ENCODE assay signal across 27 cellular contexts in genomic region chr16:17147942-17148341, GRCh38.
"Had no signal": no experiment of that assay in that cellular context is flagged by ENCODE, and none has a peak within 500 bp of the region (broad histone marks: within the 10 kb centered on the region; RNA-seq: fewer than 3 reads in every experiment).

No MANE protein-coding gene starts in this region.

- H3K9me3 ChIP-seq: adrenal gland, body of pancreas had no signal

- H3K36me3 ChIP-seq: adrenal gland had no signal

- H3K9me3 Mint-ChIP-seq: activated CD4-positive, alpha-beta memory T cell treated with anti-CD3 and anti-CD28 coated beads, Interleukin-2, amount 10 ng/mL, durations not matched to agents 7 days and 5 days; activated CD4-positive, alpha-beta T cell treated with anti-CD3 and anti-CD28 coated beads, Interleukin-2, amount 10 ng/mL, durations not matched to agents 7 days and 5 days; activated naive CD4-positive, alpha-beta T cell treated with anti-CD3 and anti-CD28 coated beads for 36 hours; activated naive CD4-positive, alpha-beta T cell treated with anti-CD3 and anti-CD28 coated beads, Interleukin-2, amount 50 U/mL, for 24 hours; activated naive CD8-positive, alpha-beta T cell treated with anti-CD3 and anti-CD28 coated beads for 36 hours; activated naive CD8-positive, alpha-beta T cell treated with anti-CD3 and anti-CD28 coated beads, Interleukin-2, amount 50 U/mL, for 24 hours; activated T-cell treated with anti-CD3 and anti-CD28 coated beads, Interleukin-2, amount 50 U/mL, for 4 hours; activated T-helper 1 cell treated with anti-CD3 and anti-CD28 coated beads, Interleukin-12 subunit alpha, Interleukin-12 subunit beta, Interleukin-2, Interleukin-4 antibody, amounts not matched to agents 30 ng/mL and 10 ng/mL and 1 ng/mL, durations not matched to agents 14 hours and 24 hours and 36 hours; activated T-helper 2 cell treated with anti-CD3 and anti-CD28 coated beads, Interferon-gamma antibody, Interleukin-2, Interleukin-4, amounts not matched to agents 10 μg/mL and 5 μg/mL and 100 μg/mL, durations not matched to agents 14 hours and 24 hours and 36 hours; effector memory CD8-positive, alpha-beta T cell; WTC11 had no signal

- DNase-seq: activated CD4-positive, alpha-beta memory T cell treated with anti-CD3 and anti-CD28 coated beads, Interleukin-2, amount 10 ng/mL, durations not matched to agents 7 days and 5 days; activated CD4-positive, alpha-beta T cell treated with anti-CD3 and anti-CD28 coated beads for 1 hour; activated CD4-positive, alpha-beta T cell treated with anti-CD3 and anti-CD28 coated beads for 4 hours; activated CD4-positive, alpha-beta T cell treated with anti-CD3 and anti-CD28 coated beads, Interleukin-2, amount 10 ng/mL, durations not matched to agents 7 days and 5 days; activated CD4-positive, alpha-beta T cell treated with anti-CD3 and anti-CD28 coated beads, Interleukin-2, amount 50 U/mL, for 4 hours; activated CD8-positive, alpha-beta memory T cell treated with anti-CD3 and anti-CD28 coated beads, Interleukin-2, amount 50 U/mL, for 48 hours; activated effector memory CD4-positive, alpha-beta T cell treated with anti-CD3 and anti-CD28 coated beads, Interleukin-2, amount 50 U/mL, for 16 hours; activated naive CD4-positive, alpha-beta T cell treated with anti-CD3 and anti-CD28 coated beads for 36 hours; activated naive CD8-positive, alpha-beta T cell treated with anti-CD3 and anti-CD28 coated beads for 36 hours; activated naive CD8-positive, alpha-beta T cell treated with anti-CD3 and anti-CD28 coated beads, Interleukin-2, amount 50 U/mL, for 24 hours; activated T-cell treated with anti-CD3 and anti-CD28 coated beads, Interleukin-2, amount 50 U/mL, for 4 hours; adrenal gland; amygdala; aorta; body of pancreas; caudate nucleus; cortex of kidney; dermis blood vessel endothelial cell; effector CD4-positive, alpha-beta T cell; effector memory CD8-positive, alpha-beta T cell; foreskin fibroblast; head of caudate nucleus; T-helper 2 cell had no signal

- H3K4me1 Mint-ChIP-seq: activated CD4-positive, alpha-beta memory T cell treated with anti-CD3 and anti-CD28 coated beads, Interleukin-2, amount 10 ng/mL, durations not matched to agents 7 days and 5 days; activated CD4-positive, alpha-beta T cell treated with anti-CD3 and anti-CD28 coated beads, Interleukin-2, amount 10 ng/mL, durations not matched to agents 7 days and 5 days; activated naive CD4-positive, alpha-beta T cell treated with anti-CD3 and anti-CD28 coated beads, Interleukin-2, amount 50 U/mL, for 24 hours; activated naive CD8-positive, alpha-beta T cell treated with anti-CD3 and anti-CD28 coated beads for 36 hours; activated naive CD8-positive, alpha-beta T cell treated with anti-CD3 and anti-CD28 coated beads, Interleukin-2, amount 50 U/mL, for 24 hours; WTC11 had no signal

- H3K27ac ChIP-seq: adrenal gland, body of pancreas had no signal

- H3K27ac Mint-ChIP-seq: activated CD4-positive, alpha-beta memory T cell treated with anti-CD3 and anti-CD28 coated beads, Interleukin-2, amount 10 ng/mL, durations not matched to agents 7 days and 5 days; activated CD4-positive, alpha-beta T cell treated with anti-CD3 and anti-CD28 coated beads, Interleukin-2, amount 10 ng/mL, durations not matched to agents 7 days and 5 days; activated naive CD4-positive, alpha-beta T cell treated with anti-CD3 and anti-CD28 coated beads for 36 hours; activated naive CD4-positive, alpha-beta T cell treated with anti-CD3 and anti-CD28 coated beads, Interleukin-2, amount 50 U/mL, for 24 hours; activated naive CD8-positive, alpha-beta T cell treated with anti-CD3 and anti-CD28 coated beads for 36 hours; activated naive CD8-positive, alpha-beta T cell treated with anti-CD3 and anti-CD28 coated beads, Interleukin-2, amount 50 U/mL, for 24 hours; activated T-helper 1 cell treated with anti-CD3 and anti-CD28 coated beads, Interleukin-12 subunit alpha, Interleukin-12 subunit beta, Interleukin-2, Interleukin-4 antibody, amounts not matched to agents 30 ng/mL and 10 ng/mL and 1 ng/mL, durations not matched to agents 14 hours and 24 hours and 36 hours; activated T-helper 2 cell treated with anti-CD3 and anti-CD28 coated beads, Interferon-gamma antibody, Interleukin-2, Interleukin-4, amounts not matched to agents 10 μg/mL and 5 μg/mL and 100 μg/mL, durations not matched to agents 14 hours and 24 hours and 36 hours; effector memory CD8-positive, alpha-beta T cell; WTC11 had no signal

- H3K27me3 ChIP-seq: adrenal gland, body of pancreas had no signal

- H3K4me3 Mint-ChIP-seq: activated CD4-positive, alpha-beta memory T cell treated with anti-CD3 and anti-CD28 coated beads, Interleukin-2, amount 10 ng/mL, durations not matched to agents 7 days and 5 days; activated CD4-positive, alpha-beta T cell treated with anti-CD3 and anti-CD28 coated beads, Interleukin-2, amount 10 ng/mL, durations not matched to agents 7 days and 5 days; activated naive CD4-positive, alpha-beta T cell treated with anti-CD3 and anti-CD28 coated beads for 36 hours; activated naive CD4-positive, alpha-beta T cell treated with anti-CD3 and anti-CD28 coated beads, Interleukin-2, amount 50 U/mL, for 24 hours; activated naive CD8-positive, alpha-beta T cell treated with anti-CD3 and anti-CD28 coated beads for 36 hours; activated naive CD8-positive, alpha-beta T cell treated with anti-CD3 and anti-CD28 coated beads, Interleukin-2, amount 50 U/mL, for 24 hours; activated T-cell treated with anti-CD3 and anti-CD28 coated beads, Interleukin-2, amount 50 U/mL, for 4 hours; activated T-helper 1 cell treated with anti-CD3 and anti-CD28 coated beads, Interleukin-12 subunit alpha, Interleukin-12 subunit beta, Interleukin-2, Interleukin-4 antibody, amounts not matched to agents 30 ng/mL and 10 ng/mL and 1 ng/mL, durations not matched to agents 14 hours and 24 hours and 36 hours; effector memory CD8-positive, alpha-beta T cell; WTC11 had no signal

- H3K36me3 Mint-ChIP-seq: WTC11 had no signal

- H3K4me3 ChIP-seq: adrenal gland, body of pancreas had no signal

- ATAC-seq: activated naive CD8-positive, alpha-beta T cell treated with anti-CD3 and anti-CD28 coated beads, Interleukin-2, amount 50 U/mL, for 24 hours; activated T-cell treated with anti-CD3 and anti-CD28 coated beads, Interleukin-2, amount 50 U/mL, for 4 hours; body of pancreas; effector memory CD8-positive, alpha-beta T cell; WTC11 had no signal
